15 cellular contexts compared by ENCODE assay signal in the genomic region with DNA sequence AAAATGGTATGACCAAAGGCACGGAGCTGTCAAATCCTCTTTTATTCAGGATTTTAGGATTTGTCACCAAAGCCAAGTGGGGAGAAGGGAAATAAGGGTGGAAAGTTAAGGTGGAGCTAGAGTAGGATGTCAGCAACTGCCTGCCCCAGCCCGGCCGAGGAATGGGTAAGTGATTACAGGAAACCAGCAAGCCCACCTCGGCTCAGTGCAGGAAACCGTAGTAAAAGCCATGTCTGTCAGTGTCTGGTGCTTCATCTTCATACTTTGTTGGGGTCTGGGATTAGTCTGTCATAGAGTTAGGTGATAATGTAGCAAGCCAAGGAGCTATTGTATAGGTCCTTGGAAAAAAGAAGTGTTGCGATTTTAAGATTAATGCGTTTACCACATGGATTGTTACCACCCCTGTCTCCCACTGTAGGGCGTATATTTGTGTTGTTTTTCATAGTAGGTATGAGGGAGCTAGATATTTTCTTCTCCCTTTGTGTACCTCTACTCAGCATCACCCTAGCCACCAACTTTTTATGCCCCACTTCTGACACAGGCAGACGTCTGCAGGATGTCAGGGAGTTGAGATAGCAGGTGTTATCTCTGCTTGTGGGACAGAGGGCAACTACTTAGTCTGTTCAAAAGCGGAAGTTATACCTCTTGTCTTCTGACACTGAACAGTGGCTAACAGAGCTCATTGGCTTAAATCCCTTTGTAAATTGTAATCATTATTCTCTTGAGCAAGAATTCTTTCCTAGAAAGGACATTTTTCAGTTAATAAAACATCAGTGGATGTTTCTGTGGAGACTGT.
DNase-seq lines count a peak whose midpoint lies in the region; ATAC-seq and TF ChIP-seq lines count a peak whose summit lies in the region.
"Had no signal": no experiment of that assay in that cellular context is flagged by ENCODE, and none has a peak within 500 bp of the region (broad histone marks: within the 10 kb centered on the region; RNA-seq: fewer than 3 reads in every experiment).

No MANE protein-coding gene starts in this region.

- 29% methylated on average over 4 of the region's 10 CpGs; no CpG with 5 or more reads in 1 of the 2 experiments for WGBS in IMR-90 (ENCODE audit: extremely low coverage in 2 of 2, insufficient read length in 1 of 2), 2 experiments

- H3K56ac ChIP-seq in IMR-90 (ENCODE audit: extremely low read depth, insufficient read depth, low read length): no peak overlapping the region

- no peak overlapping the region; the same call in 1 of the 2 replicates for H3K4ac ChIP-seq in IMR-90 (ENCODE audit: low read depth, low read length)

- H3K36me3 ChIP-seq in IMR-90 (ENCODE audit: control insufficient read depth, insufficient read depth, low read length) (no peaks in the 10 kb centered on the region), PC-3 (ENCODE audit: low read depth, low read length) (no peaks in the 10 kb centered on the region)
- H3K36me3 ChIP-seq: prostate gland, upper lobe of left lung had no signal

- no peak overlapping the region for H3K27ac ChIP-seq in CD4-positive, alpha-beta T cell (ENCODE audit: low read depth, low read length)
- H3K27ac ChIP-seq in IMR-90 (ENCODE audit: insufficient read depth, low read length) (no peak overlapping the region), PC-3 (ENCODE audit: low read length) (no peak overlapping the region)
- H3K27ac ChIP-seq: epithelial cell of prostate, prostate gland, upper lobe of left lung had no signal

- TF ChIP-seq POLR2A in IMR-90 (IDR thresholded peaks at IDR 0.05; ENCODE audit: low read depth, low read length): no peak

- H4K5ac ChIP-seq in IMR-90 (ENCODE audit: low read depth, low read length): no peak overlapping the region

- dilution Hi-C loops in IMR-90 (cut with HindIII; ENCODE audit: low sequenced_read_pairs, unreplicated experiment): no loop called here

- H2AK5ac ChIP-seq in IMR-90 (ENCODE audit: low read depth, low read length): no peak overlapping the region

- H3K27me3 ChIP-seq in CD4-positive, alpha-beta T cell (ENCODE audit: control insufficient read depth, insufficient read depth, low read length): no peaks in the 10 kb centered on the region
- H3K27me3 ChIP-seq in IMR-90 (ENCODE audit: control insufficient read depth, insufficient read depth, low read length) (no peaks in the 10 kb centered on the region), PC-3 (ENCODE audit: low read length) (peaks cover 7% of the 10 kb centered on the region; the same call in 1 of the 2 replicates)
- H3K27me3 ChIP-seq: upper lobe of left lung had no signal

- no peak overlapping the region for H3K18ac ChIP-seq in IMR-90 (ENCODE audit: low read depth, low read length)

- BruUV-seq in IMR-90 (replicated peaks; lab: Mats Ljungman, UMichigan) (no TSS peak), PC-3 (replicated peaks; lab: Mats Ljungman, UMichigan) (no TSS peak)

- H3K79me1 ChIP-seq in IMR-90 (ENCODE audit: low read depth in 1 of 2, low read length in 2 of 2): no peaks in the 10 kb centered on the region

- H3K4me2 ChIP-seq in IMR-90 (ENCODE audit: low read depth, low read length) (no peak overlapping the region), PC-3 (ENCODE audit: low read length) (no peak overlapping the region)

- no peak overlapping the region for H3K9ac ChIP-seq in IMR-90 (ENCODE audit: low read depth, low read length)
- H3K9ac ChIP-seq in PC-3 (ENCODE audit: low read length): no peak overlapping the region

- no peaks in the 10 kb centered on the region for H3K36me3 Mint-ChIP-seq in CD4-positive, alpha-beta T cell (ENCODE audit: low read depth)
- no peaks in the 10 kb centered on the region for H3K36me3 Mint-ChIP-seq in activated CD8-positive, alpha-beta T cell treated with anti-CD3 and anti-CD28 coated beads for 36 hours (ENCODE audit: low read depth)

- CTCF ChIA-PET in CD4-positive, alpha-beta T cell (lab: Charles Lee): no interaction called here
- CTCF ChIA-PET in IMR-90 (lab: Yijun Ruan, JAX): interaction anchor here (1.0 to 9.5 kb wide), 3 partner anchors 134 to 552 kb away, joined by 5 to 76 read pairs (median 7); a partner anchor contains a TSS
- CTCF ChIA-PET in activated CD8-positive, alpha-beta T cell treated with anti-CD3 and anti-CD28 coated beads for 36 hours (lab: Charles Lee): interaction anchor here (0.7 to 3.6 kb wide), 8 partner anchors 12 to 554 kb away, joined by 3 to 32 read pairs (median 5); a partner anchor contains a TSS
- CTCF ChIA-PET in PC-3 (lab: Charles Lee): no interaction called here

- H2AFZ ChIP-seq in IMR-90 (replicated peaks; ENCODE audit: low read length, poor library complexity) (peak overlapping the region; percentile 18), PC-3 (ENCODE audit: low read length) (no peak overlapping the region)

- no peaks in the 10 kb centered on the region for H3K27me3 Mint-ChIP-seq in CD4-positive, alpha-beta T cell
- no peaks in the 10 kb centered on the region for H3K27me3 Mint-ChIP-seq in activated CD8-positive, alpha-beta T cell treated with anti-CD3 and anti-CD28 coated beads for 36 hours

- H3K9me1 ChIP-seq in IMR-90 (ENCODE audit: insufficient read depth, low read length): no peaks in the 10 kb centered on the region

- no peaks in the 10 kb centered on the region for H3K9me3 ChIP-seq in CD4-positive, alpha-beta T cell (ENCODE audit: control insufficient read depth, low read length)
- H3K9me3 ChIP-seq in IMR-90 (ENCODE audit: control insufficient read depth, insufficient read depth, low read length): no peaks in the 10 kb centered on the region
- no peaks in the 10 kb centered on the region for H3K9me3 ChIP-seq in PC-3 (ENCODE audit: low read length)
- H3K9me3 ChIP-seq: prostate gland, upper lobe of left lung had no signal

- in situ Hi-C loops in IMR-90 (cut with MboI; ENCODE audit: low sequenced_read_pairs): loop anchor here (25.0 kb wide), 1 partner anchor 170 kb away; no protein-coding TSS in a partner anchor

- H3K4me3 Mint-ChIP-seq in CD4-positive, alpha-beta T cell: no peak overlapping the region
- no peak overlapping the region for H3K4me3 Mint-ChIP-seq in activated CD8-positive, alpha-beta T cell treated with anti-CD3 and anti-CD28 coated beads for 36 hours

- H3K79me2 ChIP-seq in PC-3 (ENCODE audit: low read length): no peaks in the 10 kb centered on the region

- no peak overlapping the region for H2BK20ac ChIP-seq in IMR-90 (ENCODE audit: low read depth, low read length)

- POLR2A ChIA-PET in CD4-positive, alpha-beta T cell (lab: Charles Lee): no interaction called here
- POLR2A ChIA-PET in IMR-90 (lab: Charles Lee; ENCODE audit: unreplicated experiment): no interaction called here
- POLR2A ChIA-PET in activated CD8-positive, alpha-beta T cell treated with anti-CD3 and anti-CD28 coated beads for 36 hours (lab: Charles Lee): no interaction called here
- POLR2A ChIA-PET in PC-3 (lab: Charles Lee; ENCODE audit: unreplicated experiment): no interaction called here

- H2BK5ac ChIP-seq in IMR-90 (ENCODE audit: low read depth, low read length, poor library complexity, severe bottlenecking): no peak overlapping the region

- H2BK15ac ChIP-seq in IMR-90 (ENCODE audit: low read depth, low read length): no peak overlapping the region

- intact Hi-C loops in CD4-positive, alpha-beta T cell (cut with DNase I, micrococcal nuclease): loop anchor here (2.0 to 10.0 kb wide), 3 partner anchors 550 to 1072 kb away; a partner anchor contains a TSS
- intact Hi-C loops in IMR-90 (cut with micrococcal nuclease) (loop anchor here (5.0 kb wide), 1 partner anchor 370 kb away; no protein-coding TSS in a partner anchor), PC-3 (cut with micrococcal nuclease) (no loop called here)
- intact Hi-C loops in activated CD8-positive, alpha-beta T cell treated with anti-CD3 and anti-CD28 coated beads for 36 hours (cut with micrococcal nuclease): loop anchor here (5.0 to 10.0 kb wide), 3 partner anchors 135 to 362 kb away; no protein-coding TSS in a partner anchor

- no peaks in the 10 kb centered on the region for H4K20me1 ChIP-seq in IMR-90 (ENCODE audit: insufficient read depth, low read length)
- no peaks in the 10 kb centered on the region for H4K20me1 ChIP-seq in PC-3 (ENCODE audit: low read length)

- no peaks in the 10 kb centered on the region for H3F3A ChIP-seq in PC-3 (ENCODE audit: low read length, unreplicated experiment)

- H3K4me1 Mint-ChIP-seq in CD4-positive, alpha-beta T cell (ENCODE audit: low read depth): peaks cover 8% of the 10 kb centered on the region
- H3K4me1 Mint-ChIP-seq in activated CD8-positive, alpha-beta T cell treated with anti-CD3 and anti-CD28 coated beads for 36 hours (ENCODE audit: low read depth): peaks cover 11% of the 10 kb centered on the region

- no peak for DNase-seq in CD4-positive, alpha-beta T cell
- DNase-seq in IMR-90 (no peak), cerebellar cortex (ENCODE audit: low spot score) (no peak), activated gamma-delta T cell (lab: John Stamatoyannopoulos, UW) (no peak), PC-3 (no peak)
- DNase-seq in activated CD8-positive, alpha-beta T cell treated with anti-CD3 and anti-CD28 coated beads for 36 hours: peak; percentile 4
- DNase-seq: activated CD8-positive, alpha-beta memory T cell treated with anti-CD3 and anti-CD28 coated beads, Interleukin-2, amount 50 U/mL, for 4 hours; NCI-H2029 treated with DMSO at 0.1 percent for 48 hours; NCI-H82; SHP77 treated with DMSO at 0.1 percent for 48 hours had no signal

- no peak overlapping the region for H4K8ac ChIP-seq in IMR-90 (ENCODE audit: low read depth in 2 of 2, low read length in 2 of 2)

- H3K4me3 ChIP-seq in IMR-90 (ENCODE audit: insufficient read depth, low read depth, low read length) (no peak overlapping the region), PC-3 (ENCODE audit: low read length) (no peak overlapping the region)
- H3K4me3 ChIP-seq: prostate gland, upper lobe of left lung had no signal

- ATAC-seq in CD4-positive, alpha-beta T cell (ENCODE audit: poor library complexity): peak; percentile 32
- ATAC-seq in GM18909 (IDR thresholded peaks at IDR 0.05; ENCODE audit: poor library complexity, unreplicated experiment) (peak; percentile 81), IMR-90 (ENCODE audit: low read depth) (no peak), GM18519 (IDR thresholded peaks at IDR 0.05; ENCODE audit: low FRiP score, unreplicated experiment) (no peak), PC-3 (no peak)
- ATAC-seq in activated CD8-positive, alpha-beta T cell treated with anti-CD3 and anti-CD28 coated beads for 36 hours: peak; percentile 56

- H3K9me3 Mint-ChIP-seq in CD4-positive, alpha-beta T cell: peaks cover under 1% of the 10 kb centered on the region
- H3K9me3 Mint-ChIP-seq in activated CD8-positive, alpha-beta T cell treated with anti-CD3 and anti-CD28 coated beads for 36 hours: no peaks in the 10 kb centered on the region

- no peak overlapping the region for H3K27ac Mint-ChIP-seq in CD4-positive, alpha-beta T cell
- H3K27ac Mint-ChIP-seq in activated CD8-positive, alpha-beta T cell treated with anti-CD3 and anti-CD28 coated beads for 36 hours: no peak overlapping the region

- H3K4me1 ChIP-seq in IMR-90 (ENCODE audit: control insufficient read depth, insufficient read depth, low read length) (no peaks in the 10 kb centered on the region), PC-3 (ENCODE audit: insufficient read depth, low read length) (no peaks in the 10 kb centered on the region)
- H3K4me1 ChIP-seq: prostate gland, upper lobe of left lung had no signal

- H3K9me2 ChIP-seq in PC-3 (replicated peaks; ENCODE audit: low read length): no peaks in the 10 kb centered on the region

- H3K23ac ChIP-seq in IMR-90 (ENCODE audit: low read depth, low read length): no peak overlapping the region

- no peak overlapping the region for H4K91ac ChIP-seq in IMR-90 (ENCODE audit: insufficient read depth, low read depth, low read length)

- H2AK9ac ChIP-seq in IMR-90 (replicated peaks; ENCODE audit: low read depth, low read length, poor library complexity): no peak overlapping the region

- TF ChIP-seq RAD21 in IMR-90 (IDR thresholded peaks at IDR 0.05; ENCODE audit: low read length): no peak

- no peak overlapping the region for H2BK120ac ChIP-seq in IMR-90 (ENCODE audit: low read depth, low read length)

- no peak overlapping the region for H3K14ac ChIP-seq in IMR-90 (replicated peaks; ENCODE audit: low read depth, low read length)

- TF ChIP-seq CTCF in CD4-positive, alpha-beta T cell (IDR thresholded peaks at IDR 0.05): no peak
- TF ChIP-seq CTCF in IMR-90 (conservative IDR thresholded peaks at IDR 0.05; ENCODE audit: low read depth, low read length): no peak
- no peak for TF ChIP-seq CTCF in activated CD8-positive, alpha-beta T cell treated with anti-CD3 and anti-CD28 coated beads for 36 hours (IDR thresholded peaks at IDR 0.05)
- no peak for TF ChIP-seq CTCF in PC-3 (conservative IDR thresholded peaks at IDR 0.05; ENCODE audit: low read depth, low read length)

Comparison
In these comparisons a context has a peak if more than half of its experiments do, and no peak if none do; other contexts are left out.
1. ATAC-seq: peak in CD4-positive, alpha-beta T cell (single experiment), GM18909 (single experiment) and activated CD8-positive, alpha-beta T cell treated with anti-CD3 and anti-CD28 coated beads for 36 hours (single experiment); none in IMR-90 (single experiment), GM18519 (single experiment) and PC-3 (single experiment).
2. CTCF ChIA-PET loops: an anchor here in IMR-90 (1.0 to 9.5 kb wide) and activated CD8-positive, alpha-beta T cell treated with anti-CD3 and anti-CD28 coated beads for 36 hours (0.7 to 3.6 kb wide); none called in CD4-positive, alpha-beta T cell and PC-3.